ENCODE assay signal across 1 cellular context in the genomic region with DNA sequence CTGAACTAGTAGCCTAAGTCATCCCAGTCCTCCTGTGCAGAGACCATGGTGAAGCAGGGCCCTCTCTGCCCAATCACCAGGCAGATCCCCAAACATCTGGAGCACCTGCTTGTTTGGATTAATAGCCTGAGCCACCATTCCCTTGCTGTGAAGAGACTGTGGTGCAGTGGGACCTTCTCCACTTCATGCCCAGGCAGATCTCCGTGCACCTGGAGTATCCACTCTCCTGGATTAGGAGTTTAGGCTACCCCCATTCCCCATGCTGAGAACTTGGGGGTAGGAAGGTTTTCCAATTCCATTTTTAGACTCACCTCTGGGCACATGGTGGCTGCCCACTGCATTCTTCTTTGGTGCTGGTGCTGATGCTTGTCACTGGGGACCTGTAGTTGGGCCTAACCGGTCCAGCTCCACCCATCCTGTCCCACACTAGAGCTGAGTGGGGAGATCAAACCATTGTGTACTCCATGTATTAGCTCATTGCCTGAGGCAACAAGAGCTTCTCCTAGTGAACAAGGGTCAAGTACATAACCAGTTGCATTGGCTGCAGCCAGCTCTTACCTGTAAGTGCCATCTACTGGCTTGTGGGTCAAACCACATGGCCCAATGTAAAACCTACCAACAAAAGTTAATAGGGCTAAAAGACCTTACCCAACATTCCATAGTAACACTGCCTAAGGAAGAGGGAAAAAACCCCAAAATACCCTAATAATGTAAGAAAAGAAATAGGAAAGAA.
TF ChIP-seq lines count a peak whose summit lies in the region.

No MANE protein-coding gene starts in this region.

TF ChIP-seq in GM12878, 131 proteins besides CTCF, POLR2A, EP300 and RAD21 (continued from another document):
- TF ChIP-seq, protein P1, sequence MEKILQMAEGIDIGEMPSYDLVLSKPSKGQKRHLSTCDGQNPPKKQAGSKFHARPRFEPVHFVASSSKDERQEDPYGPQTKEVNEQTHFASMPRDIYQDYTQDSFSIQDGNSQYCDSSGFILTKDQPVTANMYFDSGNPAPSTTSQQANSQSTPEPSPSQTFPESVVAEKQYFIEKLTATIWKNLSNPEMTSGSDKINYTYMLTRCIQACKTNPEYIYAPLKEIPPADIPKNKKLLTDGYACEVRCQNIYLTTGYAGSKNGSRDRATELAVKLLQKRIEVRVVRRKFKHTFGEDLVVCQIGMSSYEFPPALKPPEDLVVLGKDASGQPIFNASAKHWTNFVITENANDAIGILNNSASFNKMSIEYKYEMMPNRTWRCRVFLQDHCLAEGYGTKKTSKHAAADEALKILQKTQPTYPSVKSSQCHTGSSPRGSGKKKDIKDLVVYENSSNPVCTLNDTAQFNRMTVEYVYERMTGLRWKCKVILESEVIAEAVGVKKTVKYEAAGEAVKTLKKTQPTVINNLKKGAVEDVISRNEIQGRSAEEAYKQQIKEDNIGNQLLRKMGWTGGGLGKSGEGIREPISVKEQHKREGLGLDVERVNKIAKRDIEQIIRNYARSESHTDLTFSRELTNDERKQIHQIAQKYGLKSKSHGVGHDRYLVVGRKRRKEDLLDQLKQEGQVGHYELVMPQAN (conservative IDR thresholded peaks at IDR 0.05) = no peak
- peak; percentile 61; the same call in 1 of the 2 replicates for TF ChIP-seq CBX5 (IDR thresholded peaks at IDR 0.05; ENCODE audit: low read depth)
- TF ChIP-seq, protein P2, sequence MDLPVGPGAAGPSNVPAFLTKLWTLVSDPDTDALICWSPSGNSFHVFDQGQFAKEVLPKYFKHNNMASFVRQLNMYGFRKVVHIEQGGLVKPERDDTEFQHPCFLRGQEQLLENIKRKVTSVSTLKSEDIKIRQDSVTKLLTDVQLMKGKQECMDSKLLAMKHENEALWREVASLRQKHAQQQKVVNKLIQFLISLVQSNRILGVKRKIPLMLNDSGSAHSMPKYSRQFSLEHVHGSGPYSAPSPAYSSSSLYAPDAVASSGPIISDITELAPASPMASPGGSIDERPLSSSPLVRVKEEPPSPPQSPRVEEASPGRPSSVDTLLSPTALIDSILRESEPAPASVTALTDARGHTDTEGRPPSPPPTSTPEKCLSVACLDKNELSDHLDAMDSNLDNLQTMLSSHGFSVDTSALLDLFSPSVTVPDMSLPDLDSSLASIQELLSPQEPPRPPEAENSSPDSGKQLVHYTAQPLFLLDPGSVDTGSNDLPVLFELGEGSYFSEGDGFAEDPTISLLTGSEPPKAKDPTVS (IDR thresholded peaks at IDR 0.05; ENCODE audit: low read depth, low read length) = no peak
- 0 out of 2 replicates have a peak, but pooled peaks have one; percentile 24 for TF ChIP-seq RUNX3 (IDR thresholded peaks at IDR 0.05; ENCODE audit: low read length)
- no peak for TF ChIP-seq ESRRA (IDR thresholded peaks at IDR 0.05; ENCODE audit: low read length)
- TF ChIP-seq, protein P3, sequence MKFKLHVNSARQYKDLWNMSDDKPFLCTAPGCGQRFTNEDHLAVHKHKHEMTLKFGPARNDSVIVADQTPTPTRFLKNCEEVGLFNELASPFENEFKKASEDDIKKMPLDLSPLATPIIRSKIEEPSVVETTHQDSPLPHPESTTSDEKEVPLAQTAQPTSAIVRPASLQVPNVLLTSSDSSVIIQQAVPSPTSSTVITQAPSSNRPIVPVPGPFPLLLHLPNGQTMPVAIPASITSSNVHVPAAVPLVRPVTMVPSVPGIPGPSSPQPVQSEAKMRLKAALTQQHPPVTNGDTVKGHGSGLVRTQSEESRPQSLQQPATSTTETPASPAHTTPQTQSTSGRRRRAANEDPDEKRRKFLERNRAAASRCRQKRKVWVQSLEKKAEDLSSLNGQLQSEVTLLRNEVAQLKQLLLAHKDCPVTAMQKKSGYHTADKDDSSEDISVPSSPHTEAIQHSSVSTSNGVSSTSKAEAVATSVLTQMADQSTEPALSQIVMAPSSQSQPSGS (IDR thresholded peaks at IDR 0.05; ENCODE audit: low read length) = no peak
- no peak for TF ChIP-seq EGR1 (IDR thresholded peaks at IDR 0.05; ENCODE audit: borderline replicate concordance in 1 of 2, low read depth in 2 of 2, low read length in 2 of 2)
- TF ChIP-seq FOXM1 (IDR thresholded peaks at IDR 0.05; ENCODE audit: low read depth, low read length) = no peak
- no peak for TF ChIP-seq ZNF217 (IDR thresholded peaks at IDR 0.05)
- TF ChIP-seq NR2F1 (conservative IDR thresholded peaks at IDR 0.05) = no peak
- TF ChIP-seq YBX1 (IDR thresholded peaks at IDR 0.05) = no peak
- TF ChIP-seq ZNF274 (IDR thresholded peaks at IDR 0.05; ENCODE audit: insufficient read depth, insufficient read length) = no peak
- TF ChIP-seq, protein P4, sequence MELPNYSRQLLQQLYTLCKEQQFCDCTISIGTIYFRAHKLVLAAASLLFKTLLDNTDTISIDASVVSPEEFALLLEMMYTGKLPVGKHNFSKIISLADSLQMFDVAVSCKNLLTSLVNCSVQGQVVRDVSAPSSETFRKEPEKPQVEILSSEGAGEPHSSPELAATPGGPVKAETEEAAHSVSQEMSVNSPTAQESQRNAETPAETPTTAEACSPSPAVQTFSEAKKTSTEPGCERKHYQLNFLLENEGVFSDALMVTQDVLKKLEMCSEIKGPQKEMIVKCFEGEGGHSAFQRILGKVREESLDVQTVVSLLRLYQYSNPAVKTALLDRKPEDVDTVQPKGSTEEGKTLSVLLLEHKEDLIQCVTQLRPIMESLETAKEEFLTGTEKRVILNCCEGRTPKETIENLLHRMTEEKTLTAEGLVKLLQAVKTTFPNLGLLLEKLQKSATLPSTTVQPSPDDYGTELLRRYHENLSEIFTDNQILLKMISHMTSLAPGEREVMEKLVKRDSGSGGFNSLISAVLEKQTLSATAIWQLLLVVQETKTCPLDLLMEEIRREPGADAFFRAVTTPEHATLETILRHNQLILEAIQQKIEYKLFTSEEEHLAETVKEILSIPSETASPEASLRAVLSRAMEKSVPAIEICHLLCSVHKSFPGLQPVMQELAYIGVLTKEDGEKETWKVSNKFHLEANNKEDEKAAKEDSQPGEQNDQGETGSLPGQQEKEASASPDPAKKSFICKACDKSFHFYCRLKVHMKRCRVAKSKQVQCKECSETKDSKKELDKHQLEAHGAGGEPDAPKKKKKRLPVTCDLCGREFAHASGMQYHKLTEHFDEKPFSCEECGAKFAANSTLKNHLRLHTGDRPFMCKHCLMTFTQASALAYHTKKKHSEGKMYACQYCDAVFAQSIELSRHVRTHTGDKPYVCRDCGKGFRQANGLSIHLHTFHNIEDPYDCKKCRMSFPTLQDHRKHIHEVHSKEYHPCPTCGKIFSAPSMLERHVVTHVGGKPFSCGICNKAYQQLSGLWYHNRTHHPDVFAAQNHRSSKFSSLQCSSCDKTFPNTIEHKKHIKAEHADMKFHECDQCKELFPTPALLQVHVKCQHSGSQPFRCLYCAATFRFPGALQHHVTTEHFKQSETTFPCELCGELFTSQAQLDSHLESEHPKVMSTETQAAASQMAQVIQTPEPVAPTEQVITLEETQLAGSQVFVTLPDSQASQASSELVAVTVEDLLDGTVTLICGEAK (IDR thresholded peaks at IDR 0.05; ENCODE audit: borderline replicate concordance) = no peak
- TF ChIP-seq SMC3 (IDR thresholded peaks at IDR 0.05; ENCODE audit: borderline replicate concordance, low read length) = 0 out of 2 replicates have a peak, but pooled peaks have one; percentile 13
- TF ChIP-seq MTA2 (IDR thresholded peaks at IDR 0.05; ENCODE audit: low read depth) = no peak
TF ChIP-seq in GM12878: peak in this region for 3.
